ENCODE assay signal across 12 cellular contexts in the genomic region with DNA sequence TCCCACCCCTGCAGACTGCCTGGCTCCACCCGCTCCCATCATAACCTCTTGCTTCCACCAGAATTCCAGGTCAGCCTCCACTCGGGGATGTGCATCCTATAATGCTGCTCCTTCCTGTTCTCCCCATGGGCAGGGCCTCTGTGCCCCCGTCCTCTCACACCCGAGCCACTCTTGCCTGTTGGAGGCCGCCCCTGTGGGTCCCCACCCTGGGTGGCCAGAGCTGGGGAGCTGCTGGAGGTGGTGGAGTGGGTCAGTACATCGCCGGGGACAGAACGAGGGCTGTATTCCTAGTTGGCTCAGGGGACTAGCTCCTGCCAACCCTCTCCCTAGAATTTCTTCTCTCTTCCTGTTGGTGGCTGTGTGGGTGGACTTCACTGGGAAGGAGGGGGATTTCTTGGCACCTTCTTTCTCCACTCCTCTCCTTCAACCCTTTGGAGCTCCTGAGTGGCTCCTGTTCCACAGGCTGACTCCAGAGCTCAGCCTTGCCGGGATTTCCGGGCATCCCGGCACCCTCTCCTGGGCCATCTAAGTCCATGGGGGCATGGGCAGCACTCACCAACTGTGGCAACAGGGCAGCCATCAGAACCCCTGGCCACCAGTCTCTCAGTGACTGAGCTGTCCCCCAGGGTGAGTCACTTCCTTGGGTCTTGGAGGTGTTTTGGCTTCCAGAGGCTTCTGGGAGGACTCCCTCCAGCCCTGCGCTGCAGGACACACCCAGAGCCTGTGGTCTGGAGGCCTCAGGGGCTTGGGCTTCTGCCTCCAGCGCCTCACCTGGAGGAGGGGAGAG.
DNase-seq lines count a peak whose midpoint lies in the region; ATAC-seq, FAIRE-seq and TF ChIP-seq lines count a peak whose summit lies in the region.
"Had no signal": no experiment of that assay in that cellular context is flagged by ENCODE, and none has a peak within 500 bp of the region (broad histone marks: within the 10 kb centered on the region; RNA-seq: fewer than 3 reads in every experiment).

No MANE protein-coding gene starts in this region.

- ATAC-seq in HG03571 (IDR thresholded peaks at IDR 0.05; ENCODE audit: unreplicated experiment): no peak
- no peak for ATAC-seq in T-cell (replicated peaks in 1 of 4)

- H3K4me1 Mint-ChIP-seq in CD14-positive monocyte (peaks cover 19% of the 10 kb centered on the region), T-cell (no peaks in the 10 kb centered on the region)
- H3K4me1 Mint-ChIP-seq in dendritic cell treated with granulocyte-macrophage colony-stimulating factor and Interleukin-4, amounts not matched to agents 40 ng/mL and 50 ng/mL, for 4 days (ENCODE audit: low read depth): peaks cover 47% of the 10 kb centered on the region

- H3K4me3 Mint-ChIP-seq in CD14-positive monocyte (no peak overlapping the region), T-cell (no peak overlapping the region)
- no peak overlapping the region for H3K4me3 Mint-ChIP-seq in dendritic cell treated with granulocyte-macrophage colony-stimulating factor and Interleukin-4, amounts not matched to agents 40 ng/mL and 50 ng/mL, for 4 days

- H3K27me3 Mint-ChIP-seq in CD14-positive monocyte (ENCODE audit: low read depth in 3 of 3) (peaks cover 0 to 2% (median 0%) of the 10 kb centered on the region in 3 donors), T-cell (no peaks in the 10 kb centered on the region)
- no peaks in the 10 kb centered on the region for H3K27me3 Mint-ChIP-seq in dendritic cell treated with granulocyte-macrophage colony-stimulating factor and Interleukin-4, amounts not matched to agents 40 ng/mL and 50 ng/mL, for 4 days

- H3K36me3 Mint-ChIP-seq in CD14-positive monocyte: peaks cover 73 to 96% of the 10 kb centered on the region in 2 donors
- H3K36me3 Mint-ChIP-seq in dendritic cell treated with granulocyte-macrophage colony-stimulating factor and Interleukin-4, amounts not matched to agents 40 ng/mL and 50 ng/mL, for 4 days (ENCODE audit: low read depth): peaks cover 100% of the 10 kb centered on the region
- peaks cover 35% of the 10 kb centered on the region for H3K36me3 Mint-ChIP-seq in T-cell

- CTCF ChIA-PET in T-cell (lab: Charles Lee): no interaction called here

- H3K9me3 Mint-ChIP-seq in CD14-positive monocyte (no peaks in the 10 kb centered on the region), T-cell (no peaks in the 10 kb centered on the region)
- no peaks in the 10 kb centered on the region for H3K9me3 Mint-ChIP-seq in dendritic cell treated with granulocyte-macrophage colony-stimulating factor and Interleukin-4, amounts not matched to agents 40 ng/mL and 50 ng/mL, for 4 days

- intact Hi-C loops in CD14-positive monocyte (cut with micrococcal nuclease): no loop called here
- intact Hi-C loops in dendritic cell treated with granulocyte-macrophage colony-stimulating factor and Interleukin-4, amounts not matched to agents 40 ng/mL and 50 ng/mL, for 4 days (cut with micrococcal nuclease): no loop called here

- POLR2A ChIA-PET in T-cell (lab: Charles Lee): no interaction called here

- FAIRE-seq in HTR-8/SVneo (lab: Jason Lieb, UNC): no peak
- FAIRE-seq: D721Med, TTC549 had no signal

- H3K27ac Mint-ChIP-seq in CD14-positive monocyte: peak overlapping the region; percentile 88 to 97 (median 92)
- H3K27ac Mint-ChIP-seq in dendritic cell treated with granulocyte-macrophage colony-stimulating factor and Interleukin-4, amounts not matched to agents 40 ng/mL and 50 ng/mL, for 4 days: peak overlapping the region; percentile 81
- no peak overlapping the region for H3K27ac Mint-ChIP-seq in T-cell

- TF ChIP-seq CTCF in CD14-positive monocyte (IDR thresholded peaks at IDR 0.05): no peak

- DNase-seq in CD14-positive monocyte (ENCODE audit: low spot score): no peak
- DNase-seq in HTR-8/SVneo (ENCODE audit: insufficient read length, low spot score): peak; percentile 39
- peak; percentile 16 for DNase-seq in retina
- DNase-seq in NCI-H446 (lab: John Stamatoyannopoulos, UW): no peak
- DNase-seq in T1000 (lab: John Stamatoyannopoulos, UW): no peak
- DNase-seq in T-cell: no peak
- DNase-seq: activated gamma-delta T cell, NCI-H1436 treated with DMSO at 0.1 percent for 48 hours had no signal

Comparison
In these comparisons a context has a peak if more than half of its experiments do, and no peak if none do; other contexts are left out.
1. DNase-seq: peak in HTR-8/SVneo (single experiment) and retina (single experiment); none in CD14-positive monocyte (single experiment), NCI-H446 (0 of 2), T1000 (single experiment) and T-cell (0 of 34).
2. H3K27ac Mint-ChIP-seq: peak in CD14-positive monocyte (7 of 7) and dendritic cell treated with granulocyte-macrophage colony-stimulating factor and Interleukin-4, amounts not matched to agents 40 ng/mL and 50 ng/mL, for 4 days (single experiment); none in T-cell (0 of 2).